In the genomic region with DNA sequence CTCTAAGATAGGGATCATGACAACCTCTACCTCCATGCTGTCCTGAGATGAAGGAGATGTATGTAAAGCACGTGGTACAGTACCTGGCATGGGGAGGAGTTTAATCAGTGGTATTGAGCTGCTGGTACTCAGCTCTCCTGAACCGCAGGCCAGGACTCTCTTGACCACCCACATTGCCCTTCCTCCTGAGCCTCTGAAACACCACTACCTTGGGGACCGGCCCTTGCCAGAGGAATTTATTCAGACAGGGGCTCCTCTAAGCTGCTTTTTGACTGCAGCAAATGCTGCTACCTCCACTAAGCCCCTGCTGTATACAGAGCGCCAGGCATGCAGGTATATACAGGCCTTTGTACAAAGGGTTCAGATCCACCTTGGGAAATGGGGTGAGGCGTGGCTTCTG, we compare ENCODE assay signal across 27 cellular contexts. TPM values are rescaled to one million over a fixed set of nuclear protein-coding genes. Genes with fewer than 3 reads are reported as not detected.
A peak's percentile ranks its signal among the peaks of the same experiment; 100 is the strongest.
DNase-seq lines count a peak whose midpoint lies in the region; ATAC-seq, FAIRE-seq and TF ChIP-seq lines count a peak whose summit lies in the region.
"Had no signal": no experiment of that assay in that cellular context is flagged by ENCODE, and none has a peak within 500 bp of the region (broad histone marks: within the 10 kb centered on the region; RNA-seq: fewer than 3 reads in every experiment).

No MANE protein-coding gene starts in this region.

- H3K23me2 ChIP-seq in H1 (ENCODE audit: low read depth, low read length), result no peaks in the 10 kb centered on the region

- H3K27ac ChIP-seq in GM23338 (ENCODE audit: low read depth) (no peak overlapping the region), H1 (ENCODE audit: low read depth, low read length) (no peak overlapping the region)
- H3K27ac ChIP-seq: A549, C4-2B, RWPE1 had no signal

- FAIRE-seq in H1 (lab: Jason Lieb, UNC), result no peak
- FAIRE-seq: A549, GM12891, HepG2 had no signal

- no peaks in the 10 kb centered on the region for H3K9me2 ChIP-seq in GM23338 (ENCODE audit: insufficient read depth)

- TF ChIP-seq RAD21 in H1 (IDR thresholded peaks at IDR 0.05 in 1 of 2, conservative IDR thresholded peaks at IDR 0.05 in 1 of 2; ENCODE audit: low read depth in 2 of 2, low read length in 2 of 2), result no peak

- H4K20me1 ChIP-seq in GM23338 (replicated peaks; ENCODE audit: insufficient read depth) (no peaks in the 10 kb centered on the region), H1 (replicated peaks in 1 of 2; ENCODE audit: control insufficient read depth in 1 of 2, insufficient read depth in 2 of 2, low read length in 2 of 2) (no peaks in the 10 kb centered on the region)

- H3K56ac ChIP-seq in H1 (replicated peaks; ENCODE audit: insufficient read length, low read depth, low read length), result no peak overlapping the region

- H3K4me2 ChIP-seq in GM23338 (peak overlapping the region; percentile 60; the same call in 1 of the 2 replicates), H1 (ENCODE audit: insufficient read depth in 1 of 2, low read depth in 2 of 2, low read length in 2 of 2) (no peak overlapping the region)
- H3K4me2 ChIP-seq: A549 had no signal

- no peaks in the 10 kb centered on the region for H3K27me3 ChIP-seq in GM23338 (ENCODE audit: insufficient read depth)
- H3K27me3 ChIP-seq in H1 (replicated peaks in 1 of 4; ENCODE audit: control insufficient read depth in 3 of 4, extremely low read depth in 1 of 4, insufficient read depth in 3 of 4, low read length in 3 of 4), result peaks cover 0 to 2% (median 0%) of the 10 kb centered on the region in 4 experiments; a peak in 1 of 7 replicates

- no peak overlapping the region for H4K8ac ChIP-seq in H1 (ENCODE audit: extremely low read depth, insufficient read depth, low read length)

- no peak for TF ChIP-seq CTCF in GM23338 (conservative IDR thresholded peaks at IDR 0.05; ENCODE audit: low read depth in 2 of 2)
- no peak for TF ChIP-seq CTCF in HFFc6 (IDR thresholded peaks at IDR 0.05)
- no peak for TF ChIP-seq CTCF in H1 (IDR thresholded peaks at IDR 0.05; ENCODE audit: control extremely low read depth in 1 of 3, insufficient read depth in 1 of 3, low read depth in 1 of 3, low read length in 3 of 3)
- no peak for TF ChIP-seq CTCF in neural crest cell (conservative IDR thresholded peaks at IDR 0.05)

- peak overlapping the region; percentile 38; the same call in 1 of the 2 replicates for H3K18ac ChIP-seq in H1 (ENCODE audit: extremely low read depth, low read length)

- H3K36me3 Mint-ChIP-seq in GM23338 (ENCODE audit: low read depth) (no peaks in the 10 kb centered on the region; the same call in 2 of the 3 replicates), HFFc6 (ENCODE audit: low read depth) (peaks cover 2% of the 10 kb centered on the region; the same call in 1 of the 2 replicates), neural crest cell (ENCODE audit: low read depth) (no peaks in the 10 kb centered on the region)
- no peaks in the 10 kb centered on the region for H3K36me3 Mint-ChIP-seq in effector memory CD8-positive, alpha-beta T cell (ENCODE audit: insufficient read depth)
- H3K36me3 Mint-ChIP-seq: CD8-positive, alpha-beta T cell had no signal

- H3K4me3 Mint-ChIP-seq in GM23338 (no peak overlapping the region), HFFc6 (peak overlapping the region; percentile 35; the same call in 1 of the 2 replicates), neural crest cell (no peak overlapping the region)
- no peak overlapping the region for H3K4me3 Mint-ChIP-seq in effector memory CD8-positive, alpha-beta T cell
- H3K4me3 Mint-ChIP-seq: CD8-positive, alpha-beta T cell had no signal

- no peak overlapping the region for H2AK5ac ChIP-seq in H1 (ENCODE audit: low read depth, low read length)

- H3K4me1 ChIP-seq in GM23338 (ENCODE audit: insufficient read depth) (peaks cover 27% of the 10 kb centered on the region), H1 (replicated peaks in 1 of 4; ENCODE audit: control insufficient read depth in 3 of 4, insufficient read depth in 4 of 4, low read length in 3 of 4) (peaks cover 5 to 24% (median 14%) of the 10 kb centered on the region in 4 experiments)
- H3K4me1 ChIP-seq: A549 had no signal

- no peak overlapping the region for H3K23ac ChIP-seq in H1 (ENCODE audit: insufficient read length)

- no peak overlapping the region for H4K5ac ChIP-seq in H1 (ENCODE audit: insufficient read length, low read depth, low read length)

- H3K9me3 Mint-ChIP-seq in GM23338, result no peaks in the 10 kb centered on the region
- no peaks in the 10 kb centered on the region for H3K9me3 Mint-ChIP-seq in HFFc6
- H3K9me3 Mint-ChIP-seq in neural crest cell, result no peaks in the 10 kb centered on the region
- no peaks in the 10 kb centered on the region for H3K9me3 Mint-ChIP-seq in effector memory CD8-positive, alpha-beta T cell
- H3K9me3 Mint-ChIP-seq: CD8-positive, alpha-beta T cell had no signal

- no peak overlapping the region for H3K4me3 ChIP-seq in GM23338
- no peak overlapping the region for H3K4me3 ChIP-seq in H1 (ENCODE audit: extremely low read depth in 1 of 4, insufficient read depth in 2 of 4, low read depth in 3 of 4, low read length in 4 of 4)
- H3K4me3 ChIP-seq: A549 had no signal

- H3K4ac ChIP-seq in H1 (replicated peaks; ENCODE audit: insufficient read length, low read depth, low read length), result no peak overlapping the region

- no peak overlapping the region for H2BK5ac ChIP-seq in H1 (ENCODE audit: low read depth, low read length)

- H2BK120ac ChIP-seq in H1 (replicated peaks; ENCODE audit: low read depth, low read length), result no peak overlapping the region

- H3K27ac Mint-ChIP-seq in GM23338, result no peak overlapping the region
- H3K27ac Mint-ChIP-seq in HFFc6, result peak overlapping the region; percentile 92
- peak overlapping the region; percentile 6 for H3K27ac Mint-ChIP-seq in neural crest cell (ENCODE audit: unreplicated experiment)
- H3K27ac Mint-ChIP-seq in effector memory CD8-positive, alpha-beta T cell, result no peak overlapping the region
- H3K27ac Mint-ChIP-seq: CD8-positive, alpha-beta T cell had no signal

- H3K79me2 ChIP-seq in GM23338 (replicated peaks; ENCODE audit: insufficient read depth) (no peaks in the 10 kb centered on the region), H1 (ENCODE audit: control insufficient read depth in 1 of 2, insufficient read depth in 2 of 2, low read length in 2 of 2) (no peaks in the 10 kb centered on the region)

- H2AFZ ChIP-seq in GM23338, result no peak overlapping the region
- H2AFZ ChIP-seq in H1 (ENCODE audit: low read length), result no peak overlapping the region

- H3K36me3 ChIP-seq in GM23338 (ENCODE audit: insufficient read depth), result no peaks in the 10 kb centered on the region
- H3K36me3 ChIP-seq in H1 (ENCODE audit: control insufficient read depth in 2 of 4, insufficient read depth in 4 of 4, low read length in 3 of 4), result no peaks in the 10 kb centered on the region

- no peak for TF ChIP-seq EP300 in H1 (IDR thresholded peaks at IDR 0.05; ENCODE audit: borderline replicate concordance in 1 of 2, low read depth in 2 of 2, low read length in 2 of 2)

- no peak for TF ChIP-seq POLR2A in H1 (IDR thresholded peaks at IDR 0.05; ENCODE audit: control extremely low read depth in 1 of 2, low read depth in 2 of 2, low read length in 2 of 2)

- H2BK15ac ChIP-seq in H1 (ENCODE audit: low read length), result 0 out of 2 replicates have a peak overlapping the region, but pooled peaks have one; percentile 3

- CTCF ChIA-PET in H1 (lab: Charles Lee; ENCODE audit: partially characterized antibody), result interaction anchor here (0.6 to 12.8 kb wide), 18 partner anchors 12 to 194 kb away, joined by 3 to 128 read pairs (median 10); no protein-coding TSS in a partner anchor

- POLR2A ChIA-PET in H1 (lab: Charles Lee; ENCODE audit: partially characterized antibody), result interaction anchor here (1.1 to 1.7 kb wide), 2 partner anchors 11 to 17 kb away, joined by 3 to 7 read pairs; no protein-coding TSS in a partner anchor

- H2BK20ac ChIP-seq in H1 (ENCODE audit: low read length), result 0 out of 2 replicates have a peak overlapping the region, but pooled peaks have one; percentile 93

- H2BK12ac ChIP-seq in H1 (ENCODE audit: low read depth, low read length), result peak overlapping the region; percentile 18; the same call in 1 of the 2 replicates

- peaks cover 2% of the 10 kb centered on the region for H3K79me1 ChIP-seq in H1 (ENCODE audit: low read depth, low read length)

- DNase-seq in GM23338 (ENCODE audit: low spot score) (no peak), HFFc6 (no peak), H1 (ENCODE audit: low read depth in 1 of 2, low spot score in 2 of 2) (no peak), neural crest cell (ENCODE audit: low read depth, low spot score) (no peak), NCI-H2227 (lab: John Stamatoyannopoulos, UW; ENCODE audit: unreplicated experiment) (no peak)
- DNase-seq in effector memory CD8-positive, alpha-beta T cell, result no peak
- no peak for DNase-seq in central memory CD4-positive, alpha-beta T cell
- DNase-seq: CD8-positive, alpha-beta T cell; DMS 273 treated with DMSO at 0.1 percent for 48 hours; DMS79; GDM1; KBM-7; MV-4-11; NCI-H1105; NCI-H1436 treated with DMSO at 0.1 percent for 48 hours; NCI-H187 treated with DMSO at 0.1 percent for 48 hours; NCI-H446; NCI-H524 treated with DMSO at 0.1 percent for 48 hours; NCI-H774; NK-92 treated with Interleukin-12 subunit alpha and Interleukin-12 subunit beta, amount 100 ng/mL, for 24 hours; SHP77; SW 1271 had no signal

- H3K9ac ChIP-seq in H1 (replicated peaks in 1 of 4; ENCODE audit: extremely low read depth in 1 of 4, low read depth in 3 of 4, low read length in 3 of 4), result no peak overlapping the region

- peak; percentile 15; the same call in 1 of the 3 replicates for ATAC-seq in GM23338
- ATAC-seq in effector memory CD8-positive, alpha-beta T cell (replicated peaks), result no peak
- ATAC-seq: A549; CD8-positive, alpha-beta T cell; HepG2 had no signal

- H3K14ac ChIP-seq in H1 (ENCODE audit: insufficient read length), result no peak overlapping the region

- no peaks in the 10 kb centered on the region for H3F3A ChIP-seq in GM23338 (replicated peaks; ENCODE audit: low read depth)

- H4K91ac ChIP-seq in H1 (replicated peaks; ENCODE audit: insufficient read length, low read length), result no peak overlapping the region

- 78% methylated on average over 5 of the region's 5 CpGs; no CpG with 5 or more reads in 1 of the 2 experiments for WGBS in H1 (ENCODE audit: extremely low coverage in 1 of 2, insufficient coverage in 1 of 2, insufficient read length in 1 of 2, insufficient replicate concordance in 2 of 2, low coverage in 1 of 2, low lambda C conversion rate in 2 of 2, missing lambda C conversion rate in 1 of 2), 2 experiments

- H3K27me3 Mint-ChIP-seq in GM23338 (ENCODE audit: insufficient read depth, low read depth, poor library complexity), result peaks cover 17% of the 10 kb centered on the region
- no peaks in the 10 kb centered on the region; the same call in 1 of the 2 replicates for H3K27me3 Mint-ChIP-seq in HFFc6 (ENCODE audit: insufficient read depth)
- no peaks in the 10 kb centered on the region for H3K27me3 Mint-ChIP-seq in neural crest cell (ENCODE audit: low read depth)
- peaks cover 34 to 68% of the 10 kb centered on the region in 2 donors for H3K27me3 Mint-ChIP-seq in effector memory CD8-positive, alpha-beta T cell

- peaks cover 37% of the 10 kb centered on the region for H3K4me1 Mint-ChIP-seq in GM23338
- peaks cover 61% of the 10 kb centered on the region for H3K4me1 Mint-ChIP-seq in HFFc6 (ENCODE audit: low read depth)
- H3K4me1 Mint-ChIP-seq in neural crest cell, result peaks cover 26% of the 10 kb centered on the region
- no peaks in the 10 kb centered on the region for H3K4me1 Mint-ChIP-seq in effector memory CD8-positive, alpha-beta T cell (ENCODE audit: low read depth in 2 of 2)

- no peaks in the 10 kb centered on the region for H3K9me3 ChIP-seq in H1 (ENCODE audit: insufficient read depth in 2 of 2, low read depth in 1 of 2, low read length in 1 of 2)
- H3K9me3 ChIP-seq: A549 had no signal

RNA-seq across cellular contexts. Expression of a gene that starts 36.7 kb away (rescaled TPM):
- 7.1 and 8.6 TPM in 2 replicates for total RNA-seq in GM23338 (2014; rRNA removed; shearing (Covaris generic))
- polyA plus RNA-seq in GM23338 (2016; fragmentation: Nextera tagmentation; extraction: Ambion mirVana) (5.1 and 5.2 TPM in 2 replicates), H1 (2011; rRNA removed) (2.6 and 3.7 TPM in 2 replicates)
- total RNA-seq in HFFc6 (2021; fragmentation: NEBNext Ultra II Directional; extraction: Animal tissue kit (Norgen Biotek cat#: 25700)), result 10 to 100 TPM; 33.5 to 46.6 (median 38.1) TPM
- total RNA-seq in H1 (2021; fragmentation: NEBNext Ultra II Directional; extraction: Animal tissue kit (Norgen Biotek cat#: 25700)), result 4.5 and 5.2 TPM in 2 replicates
- polyA plus RNA-seq in H1 (2011; cell fraction: cytosol; rRNA removed), result 6.7 TPM
- 13.5 TPM for polyA plus RNA-seq in H1 (2011; cell fraction: nucleus; rRNA removed)
- 3.5 to 4.3 TPM (median 3.7 TPM) in 4 replicates for polyA plus RNA-seq in H1 (2012, experiment 1 of 2)
- 1.0 TPM for polyA plus RNA-seq in H1 (2012, experiment 2 of 2)
- 7.6 TPM for polyA plus RNA-seq in H1 (2013, experiment 1 of 2)
- polyA plus RNA-seq in H1 (2013, experiment 2 of 2), result 6.3 TPM
- 1.7 and 4.2 TPM in 2 replicates for polyA minus RNA-seq in H1 (2011; rRNA and poly(A)+ RNA removed)
- 0.95 TPM for polyA minus RNA-seq in H1 (2011; cell fraction: cytosol; rRNA and poly(A)+ RNA removed)
- polyA minus RNA-seq in H1 (2011; cell fraction: nucleus; rRNA and poly(A)+ RNA removed), result 11.5 TPM
- 8.1 and 9.5 TPM in 2 replicates for total RNA-seq in neural crest cell
- total RNA-seq: CD8-positive, alpha-beta T cell; HepG2 had no signal

Comparison
In these comparisons a context has a peak if more than half of its experiments do, and no peak if none do; other contexts are left out.
1. H3K27ac Mint-ChIP-seq: peak in HFFc6 (single experiment) and neural crest cell (single experiment); none in GM23338 (single experiment) and effector memory CD8-positive, alpha-beta T cell (0 of 2).